Comparison of ENCODE assay signal across 9 cellular contexts in genomic region chr3:51672083-51672475, GRCh38. TPM values are rescaled to one million over a fixed set of nuclear protein-coding genes. Genes with fewer than 3 reads are reported as not detected.
A peak's percentile ranks its signal among the peaks of the same experiment; 100 is the strongest.
DNase-seq lines count a peak whose midpoint lies in the region; ATAC-seq and TF ChIP-seq lines count a peak whose summit lies in the region.
"Had no signal": no experiment of that assay in that cellular context is flagged by ENCODE, and none has a peak within 500 bp of the region (broad histone marks: within the 10 kb centered on the region; RNA-seq: fewer than 3 reads in every experiment).

No MANE protein-coding gene starts in this region.

- no peaks in the 10 kb centered on the region for H3K27me3 ChIP-seq in SK-N-SH (ENCODE audit: insufficient read depth)
- peaks cover 9% of the 10 kb centered on the region; the same call in 1 of the 2 replicates for H3K27me3 ChIP-seq in iPS-20b (ENCODE audit: insufficient read depth, low read length)
- H3K27me3 ChIP-seq in stomach smooth muscle (ENCODE audit: control insufficient read depth in 1 of 2, insufficient read depth in 2 of 2, low read length in 2 of 2): no peaks in the 10 kb centered on the region

- H2AFZ ChIP-seq in SK-N-SH (ENCODE audit: low read depth): peak overlapping the region; percentile 96; the same call in 1 of the 2 replicates

- H3K4me1 Mint-ChIP-seq in activated T-helper 17 cell treated with anti-CD3 and anti-CD28 coated beads, Interleukin-2, amount 50 U/mL, for 72 hours: peaks cover 47% of the 10 kb centered on the region

- H3K9ac ChIP-seq in SK-N-SH: peak overlapping the region; percentile 92
- peak overlapping the region; percentile 80; the same call in 1 of the 2 replicates for H3K9ac ChIP-seq in iPS-20b (ENCODE audit: low read depth, low read length)
- peak overlapping the region; percentile 75 to 79 for H3K9ac ChIP-seq in stomach smooth muscle (ENCODE audit: low read length in 2 of 2)

- TF ChIP-seq EP300 in SK-N-SH (IDR thresholded peaks at IDR 0.05; ENCODE audit: borderline replicate concordance in 1 of 2, low read depth in 1 of 2, low read length in 1 of 2): no peak

- peaks cover 10 to 22% of the 10 kb centered on the region in 2 experiments; a peak in 3 of 4 replicates for H3K4me1 ChIP-seq in SK-N-SH (ENCODE audit: control insufficient read depth in 1 of 2, insufficient read depth in 2 of 2, low read depth in 1 of 2, low read length in 1 of 2)
- H3K4me1 ChIP-seq in iPS-20b (ENCODE audit: insufficient read depth, low read length): peaks cover 9% of the 10 kb centered on the region
- H3K4me1 ChIP-seq in stomach smooth muscle (ENCODE audit: control insufficient read depth, insufficient read depth, low read length): peaks cover 39% of the 10 kb centered on the region

- H4K20me1 ChIP-seq in SK-N-SH (ENCODE audit: insufficient read depth): peaks cover 8% of the 10 kb centered on the region; the same call in 1 of the 2 replicates

- peak overlapping the region; percentile 76 for H3K4me3 Mint-ChIP-seq in activated T-helper 17 cell treated with anti-CD3 and anti-CD28 coated beads, Interleukin-2, amount 50 U/mL, for 72 hours

- peaks cover 0 to 19% of the 10 kb centered on the region in 2 experiments for H3K36me3 ChIP-seq in SK-N-SH (replicated peaks in 1 of 2; ENCODE audit: control insufficient read depth in 1 of 2, insufficient read depth in 2 of 2, low read length in 1 of 2)
- no peaks in the 10 kb centered on the region for H3K36me3 ChIP-seq in iPS-20b (ENCODE audit: insufficient read depth, low read depth, low read length)
- peaks cover 6 to 15% of the 10 kb centered on the region in 2 donors for H3K36me3 ChIP-seq in stomach smooth muscle (ENCODE audit: control insufficient read depth in 2 of 2, insufficient read depth in 2 of 2, low read length in 2 of 2)

- no peaks in the 10 kb centered on the region for H3K9me2 ChIP-seq in SK-N-SH

- H3K27ac ChIP-seq in SK-N-SH (ENCODE audit: low read depth in 2 of 2, low read length in 1 of 2) (peak overlapping the region; percentile 73 to 94; a peak in 2 of 4 replicates), iPS-20b (ENCODE audit: low read length) (no peak overlapping the region), stomach smooth muscle (ENCODE audit: low read length) (peak overlapping the region; percentile 74)

- H3K9me3 ChIP-seq in SK-N-SH: no peaks in the 10 kb centered on the region
- H3K9me3 ChIP-seq in iPS-20b (ENCODE audit: insufficient read depth, low read depth, low read length): no peaks in the 10 kb centered on the region
- H3K9me3 ChIP-seq in stomach smooth muscle (ENCODE audit: control insufficient read depth in 2 of 2, low read length in 2 of 2): no peaks in the 10 kb centered on the region

- WGBS in SK-N-SH (ENCODE audit: low lambda C conversion rate): 39% methylated on average over 8 of the region's 11 CpGs

- CTCF ChIA-PET in SK-N-SH (lab: Yijun Ruan, JAX): interaction anchor here (0.6 to 10.3 kb wide), 8 partner anchors 10 to 331 kb away, joined by 3 to 209 read pairs (median 3); partner anchors contain the start of gene DCAF1

- H3K9me3 Mint-ChIP-seq in activated T-helper 17 cell treated with anti-CD3 and anti-CD28 coated beads, Interleukin-2, amount 50 U/mL, for 72 hours: no peaks in the 10 kb centered on the region

- no peak for ATAC-seq in SK-N-SH treated with all-trans-retinoic acid at 6 μM for 48 hours
- no peak for ATAC-seq in activated T-helper 17 cell treated with anti-CD3 and anti-CD28 coated beads, Interleukin-2, amount 50 U/mL, for 72 hours (replicated peaks)
- ATAC-seq in HG03280 (IDR thresholded peaks at IDR 0.05; ENCODE audit: unreplicated experiment): no peak
- ATAC-seq in HG03159 (IDR thresholded peaks at IDR 0.05; ENCODE audit: unreplicated experiment): no peak

- H3K36me3 Mint-ChIP-seq in activated T-helper 17 cell treated with anti-CD3 and anti-CD28 coated beads, Interleukin-2, amount 50 U/mL, for 72 hours (ENCODE audit: low read depth): peaks cover 20% of the 10 kb centered on the region

- H3K27ac Mint-ChIP-seq in activated T-helper 17 cell treated with anti-CD3 and anti-CD28 coated beads, Interleukin-2, amount 50 U/mL, for 72 hours: peak overlapping the region; percentile 78

- no peak for DNase-seq in SK-N-SH
- no peak for DNase-seq in activated CD4-positive, alpha-beta T cell treated with anti-CD3 and anti-CD28 coated beads, Interleukin-2, amount 50 U/mL, for 1 hour

- H3F3A ChIP-seq in SK-N-SH (replicated peaks; ENCODE audit: insufficient read depth): peaks cover 13% of the 10 kb centered on the region

- H3K27me3 Mint-ChIP-seq in activated T-helper 17 cell treated with anti-CD3 and anti-CD28 coated beads, Interleukin-2, amount 50 U/mL, for 72 hours: no peaks in the 10 kb centered on the region

- H3K4me2 ChIP-seq in SK-N-SH: peak overlapping the region; percentile 100

- POLR2A ChIA-PET in SK-N-SH (lab: Yijun Ruan, JAX): interaction anchor here (1.0 to 1.3 kb wide), 3 partner anchors 9 to 172 kb away, joined by 3 to 8 read pairs (median 4); partner anchors contain the start of gene DCAF1

- H3K4me3 ChIP-seq in SK-N-SH (ENCODE audit: low read depth in 2 of 2, low read length in 1 of 2) (peak overlapping the region; percentile 85 to 96), iPS-20b (ENCODE audit: low read length) (peak overlapping the region; percentile 86), stomach smooth muscle (ENCODE audit: low read length in 2 of 2) (peak overlapping the region; percentile 84 to 91)

- H3K79me2 ChIP-seq in SK-N-SH (ENCODE audit: insufficient read depth): peaks cover 27% of the 10 kb centered on the region

- no peak for TF ChIP-seq RAD21 in SK-N-SH (IDR thresholded peaks at IDR 0.05; ENCODE audit: low read length)

- TF ChIP-seq CTCF in SK-N-SH (IDR thresholded peaks at IDR 0.05): no peak

TF ChIP-seq in SK-N-SH, 30 proteins besides CTCF, POLR2A, EP300 and RAD21 (continues in another document):
- TF ChIP-seq FOSL2 (IDR thresholded peaks at IDR 0.05; ENCODE audit: borderline replicate concordance, low read depth): no peak
- no peak for TF ChIP-seq SMC3 (IDR thresholded peaks at IDR 0.05; ENCODE audit: low read depth, low read length)
- no peak for TF ChIP-seq MAX (IDR thresholded peaks at IDR 0.05; ENCODE audit: low read depth)
- TF ChIP-seq TAF1 (IDR thresholded peaks at IDR 0.05; ENCODE audit: borderline replicate concordance, low read depth, low read length): no peak
- TF ChIP-seq JUND (IDR thresholded peaks at IDR 0.05): no peak
- no peak for TF ChIP-seq TEAD4 (IDR thresholded peaks at IDR 0.05; ENCODE audit: borderline replicate concordance, insufficient read depth)
- no peak for TF ChIP-seq EZH2phosphoT487 (IDR thresholded peaks at IDR 0.05; ENCODE audit: borderline replicate concordance, low read depth)
- TF ChIP-seq NFIC (IDR thresholded peaks at IDR 0.05; ENCODE audit: borderline replicate concordance): no peak
- TF ChIP-seq GABPA (IDR thresholded peaks at IDR 0.05; ENCODE audit: low read depth): no peak
- TF ChIP-seq GATA2 (CRISPR knock-in tag; IDR thresholded peaks at IDR 0.05): no peak
- TF ChIP-seq FOXJ3 (CRISPR knock-in tag; IDR thresholded peaks at IDR 0.05): no peak
- TF ChIP-seq ELF1 (IDR thresholded peaks at IDR 0.05): no peak
- no peak for TF ChIP-seq RCOR1 (IDR thresholded peaks at IDR 0.05; ENCODE audit: low read length)
- no peak for TF ChIP-seq NRF1 (IDR thresholded peaks at IDR 0.05; ENCODE audit: low read depth, low read length)

TF ChIP-seq in SK-N-SH treated with all-trans-retinoic acid at 6 μM for 48 hours, 23 proteins besides CTCF, POLR2A, EP300 and RAD21:
- TF ChIP-seq ZNF70 (CRISPR knock-in tag; IDR thresholded peaks at IDR 0.05) (no peak), GLIS3 (CRISPR knock-in tag; IDR thresholded peaks at IDR 0.05) (no peak), TCF4 (CRISPR knock-in tag; IDR thresholded peaks at IDR 0.05; ENCODE audit: borderline replicate concordance) (no peak)
- TF ChIP-seq, protein P1, sequence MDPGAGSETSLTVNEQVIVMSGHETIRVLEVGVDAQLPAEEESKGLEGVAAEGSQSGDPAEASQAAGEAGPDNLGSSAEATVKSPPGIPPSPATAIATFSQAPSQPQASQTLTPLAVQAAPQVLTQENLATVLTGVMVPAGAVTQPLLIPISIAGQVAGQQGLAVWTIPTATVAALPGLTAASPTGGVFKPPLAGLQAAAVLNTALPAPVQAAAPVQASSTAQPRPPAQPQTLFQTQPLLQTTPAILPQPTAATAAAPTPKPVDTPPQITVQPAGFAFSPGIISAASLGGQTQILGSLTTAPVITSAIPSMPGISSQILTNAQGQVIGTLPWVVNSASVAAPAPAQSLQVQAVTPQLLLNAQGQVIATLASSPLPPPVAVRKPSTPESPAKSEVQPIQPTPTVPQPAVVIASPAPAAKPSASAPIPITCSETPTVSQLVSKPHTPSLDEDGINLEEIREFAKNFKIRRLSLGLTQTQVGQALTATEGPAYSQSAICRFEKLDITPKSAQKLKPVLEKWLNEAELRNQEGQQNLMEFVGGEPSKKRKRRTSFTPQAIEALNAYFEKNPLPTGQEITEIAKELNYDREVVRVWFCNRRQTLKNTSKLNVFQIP (CRISPR knock-in tag; IDR thresholded peaks at IDR 0.05; ENCODE audit: borderline replicate concordance, low read depth): no peak

RNA-seq across cellular contexts. Expression of gene TEX264, which starts 1.0 kb away (rescaled TPM):
- polyA plus RNA-seq in SK-N-SH (2012; rRNA removed): 82.1 and 86.0 TPM in 2 replicates
- 39.3 and 60.0 TPM in 2 replicates for polyA plus RNA-seq in SK-N-SH (2012; cell fraction: cytosol; rRNA removed)
- 71.2 and 84.0 TPM in 2 replicates for polyA plus RNA-seq in SK-N-SH (2012; cell fraction: nucleus; rRNA removed)
- total RNA-seq in activated T-helper 17 cell treated with anti-CD3 and anti-CD28 coated beads, Interleukin-2, amount 50 U/mL, for 72 hours: 10 to 100 TPM; 43.4 to 55.3 TPM

RNA-seq across cellular contexts. Expression of gene GRM2, which starts 34.8 kb away (rescaled TPM):
- polyA plus RNA-seq in SK-N-SH (2012; rRNA removed): 0.15 and 0.24 TPM in 2 replicates
- polyA plus RNA-seq in SK-N-SH (2012; cell fraction: cytosol; rRNA removed): 0.01 and 0.16 TPM in 2 replicates
- 0.55 and 0.82 TPM in 2 replicates for polyA plus RNA-seq in SK-N-SH (2012; cell fraction: nucleus; rRNA removed)
- total RNA-seq in activated T-helper 17 cell treated with anti-CD3 and anti-CD28 coated beads, Interleukin-2, amount 50 U/mL, for 72 hours: under 1 TPM; 0.45 to 0.73 TPM
- total RNA-seq: A172 had no signal
